In the genomic region with DNA sequence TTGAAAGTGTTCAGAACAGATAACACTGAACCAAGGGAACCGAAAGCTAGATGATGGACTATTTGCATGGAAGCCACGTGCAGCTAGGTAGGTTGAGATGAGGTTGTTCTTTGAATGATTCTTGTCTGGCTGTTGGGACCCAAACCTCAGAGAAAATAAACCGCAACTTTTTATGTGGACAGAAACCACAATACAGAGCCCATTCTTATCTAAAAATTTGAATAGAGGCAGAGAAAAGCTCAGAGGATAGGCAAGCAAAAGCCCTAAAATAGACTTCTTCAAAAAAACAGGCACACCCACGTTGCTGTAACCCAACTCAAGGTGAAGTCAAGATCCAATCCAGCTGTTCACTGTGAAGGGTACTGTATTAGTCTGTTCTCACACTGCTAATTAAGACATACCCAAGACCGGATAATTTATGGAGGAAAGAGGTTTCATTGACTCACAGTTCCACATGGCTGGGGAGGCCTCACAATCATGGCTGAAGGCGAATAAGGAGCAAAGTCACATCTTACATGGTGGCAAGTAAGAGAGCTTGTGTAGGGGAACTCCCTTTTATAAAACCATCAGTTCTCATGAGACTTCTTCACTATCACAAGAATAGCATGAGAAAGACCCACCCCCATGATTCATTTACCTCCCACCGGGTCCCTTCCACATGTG, we compare ENCODE assay signal across 15 cellular contexts.
DNase-seq lines count a peak whose midpoint lies in the region; ATAC-seq and TF ChIP-seq lines count a peak whose summit lies in the region.
"Had no signal": no experiment of that assay in that cellular context is flagged by ENCODE, and none has a peak within 500 bp of the region (broad histone marks: within the 10 kb centered on the region; RNA-seq: fewer than 3 reads in every experiment).

No MANE protein-coding gene starts in this region.

- no peak overlapping the region for H4K8ac ChIP-seq in neuronal stem cell (ENCODE audit: low read depth, low read length)

- no peak overlapping the region for H2BK15ac ChIP-seq in neuronal stem cell (ENCODE audit: low read length)

- CTCF ChIA-PET in GM10248 (lab: Yijun Ruan, JAX) = interaction anchor here (1.5 kb wide), 1 partner anchor 44 kb away, joined by 3 read pairs; no protein-coding TSS in a partner anchor

- no peak overlapping the region for H4K91ac ChIP-seq in neuronal stem cell (ENCODE audit: low read depth, low read length, poor library complexity)

- peak; percentile 22 for DNase-seq in GM10248 (ENCODE audit: extremely low spot score)
- DNase-seq in Jurkat, Clone E6-1 (ENCODE audit: low read depth, low spot score) = peak; percentile 86
- no peak for DNase-seq in occipital lobe (lab: John Stamatoyannopoulos, UW)
- DNase-seq in neuronal stem cell (ENCODE audit: low spot score) = no peak
- no peak for DNase-seq in middle frontal gyrus (ENCODE audit: extremely low spot score, low spot score)
- no peak for DNase-seq in NCI-H2171 treated with DMSO at 0.1 percent for 48 hours (lab: John Stamatoyannopoulos, UW)
- DNase-seq: amniotic stem cell; CD4-positive, alpha-beta T cell; H9; head of caudate nucleus; NCI-H2029; NCI-H774; SHP77 had no signal

- no peak overlapping the region for H3K14ac ChIP-seq in neuronal stem cell (ENCODE audit: low read length)

- H3K4me1 ChIP-seq in neuronal stem cell (ENCODE audit: control insufficient read depth in 2 of 2, insufficient read depth in 1 of 2, low read depth in 1 of 2, low read length in 2 of 2) = no peaks in the 10 kb centered on the region

- H3K79me1 ChIP-seq in neuronal stem cell (ENCODE audit: low read depth, low read length) = no peaks in the 10 kb centered on the region

- no peak overlapping the region for H3K18ac ChIP-seq in neuronal stem cell (ENCODE audit: low read length)

- H3K4me2 ChIP-seq in neuronal stem cell (ENCODE audit: insufficient read depth, low read length, poor library complexity, severe bottlenecking) = no peak overlapping the region

- POLR2A ChIA-PET in GM10248 (lab: Yijun Ruan, JAX) = no interaction called here

- H2BK5ac ChIP-seq in neuronal stem cell (ENCODE audit: low read length) = no peak overlapping the region

- H3K4me3 ChIP-seq in Jurkat, Clone E6-1 (ENCODE audit: low read length) = no peak overlapping the region
- no peak overlapping the region for H3K4me3 ChIP-seq in neuronal stem cell (ENCODE audit: low read length in 2 of 2)

- H3K23ac ChIP-seq in neuronal stem cell (ENCODE audit: low read depth, low read length, poor library complexity) = no peak overlapping the region

- no peak overlapping the region for H2BK12ac ChIP-seq in neuronal stem cell (ENCODE audit: low read length)

- H2AK5ac ChIP-seq in neuronal stem cell (ENCODE audit: low read depth, low read length) = no peak overlapping the region

- no peak overlapping the region for H2AFZ ChIP-seq in neuronal stem cell (ENCODE audit: low read length)

- H2BK120ac ChIP-seq in neuronal stem cell (ENCODE audit: low read depth, low read length) = no peak overlapping the region

- H3K36me3 ChIP-seq in neuronal stem cell (replicated peaks in 1 of 2; ENCODE audit: control insufficient read depth in 2 of 2, insufficient read depth in 2 of 2, low read length in 2 of 2) = peaks cover 0 to 6% of the 10 kb centered on the region in 2 donors

- no CpG with 5 or more reads among the region's 7 CpGs for WGBS in neuronal stem cell (ENCODE audit: extremely low coverage in 2 of 2, insufficient read length in 2 of 2, insufficient replicate concordance in 1 of 2), 2 donors

- no peak overlapping the region for H3K4ac ChIP-seq in neuronal stem cell (ENCODE audit: low read length)

- peak; percentile 89 for ATAC-seq in GM19035 (IDR thresholded peaks at IDR 0.05; ENCODE audit: unreplicated experiment)
- ATAC-seq in HG02870 (IDR thresholded peaks at IDR 0.05; ENCODE audit: unreplicated experiment) = peak; percentile 75

- H3K27ac ChIP-seq in neuronal stem cell (replicated peaks; ENCODE audit: low read length) = no peak overlapping the region

- peaks cover 0 to 1% of the 10 kb centered on the region in 2 donors for H3K9me3 ChIP-seq in neuronal stem cell (replicated peaks in 1 of 2; ENCODE audit: control insufficient read depth in 2 of 2, insufficient read depth in 1 of 2, low read depth in 1 of 2, low read length in 2 of 2)

- no peaks in the 10 kb centered on the region for H3K27me3 ChIP-seq in neuronal stem cell (ENCODE audit: control insufficient read depth in 3 of 3, insufficient read depth in 3 of 3, low read depth in 1 of 3, low read length in 3 of 3)

- no peak for TF ChIP-seq CTCF in GM10248 (IDR thresholded peaks at IDR 0.05; ENCODE audit: control extremely low read depth, extremely low read depth, low read depth, missing control alignments)

- H3K9ac ChIP-seq in neuronal stem cell (ENCODE audit: low read depth, low read length, poor library complexity) = no peak overlapping the region

Comparison
In these comparisons a context has a peak if more than half of its experiments do, and no peak if none do; other contexts are left out.
1. DNase-seq: peak in GM10248 (single experiment) and Jurkat, Clone E6-1 (single experiment); none in occipital lobe (single experiment), neuronal stem cell (single experiment), middle frontal gyrus (single experiment) and NCI-H2171 treated with DMSO at 0.1 percent for 48 hours (single experiment).